Comparison of ENCODE assay signal across 8 cellular contexts in genomic region chr10:75234017-75234682, GRCh38. TPM values are rescaled to one million over a fixed set of nuclear protein-coding genes. Genes with fewer than 3 reads are reported as not detected.
DNase-seq lines count a peak whose midpoint lies in the region; ATAC-seq and TF ChIP-seq lines count a peak whose summit lies in the region.

No MANE protein-coding gene starts in this region.

- H3K4me3 ChIP-seq in BJ (ENCODE audit: low read depth, low read length): peak overlapping the region; percentile 60
- no peak overlapping the region for H3K4me3 ChIP-seq in endocrine pancreas (ENCODE audit: control insufficient read depth, insufficient read depth, low read length)
- peak overlapping the region; percentile 51 for H3K4me3 ChIP-seq in mesodermal cell (ENCODE audit: extremely low read depth, insufficient read depth, low read length, poor library complexity, severe bottlenecking)

- H3K36me3 ChIP-seq in BJ (ENCODE audit: control insufficient read depth, insufficient read depth, low read length): no peaks in the 10 kb centered on the region; the same call in none of the 2 replicates
- no peaks in the 10 kb centered on the region for H3K36me3 ChIP-seq in endocrine pancreas (ENCODE audit: control insufficient read depth, insufficient read depth, low read length)
- H3K36me3 ChIP-seq in mesodermal cell (ENCODE audit: control insufficient read depth, insufficient read depth, low read length): peaks cover 29% of the 10 kb centered on the region

- POLR2A ChIA-PET in BJ (lab: Charles Lee): interaction anchor here (0.7 kb wide), 1 partner anchor 645 kb away, joined by 8 read pairs; no protein-coding TSS in a partner anchor

- 4 to 9% methylated on average over 31 to 37 of the region's 48 CpGs for WGBS in mesodermal cell (ENCODE audit: insufficient coverage in 2 of 2), 2 experiments

- H3K4me1 ChIP-seq in endocrine pancreas (ENCODE audit: control insufficient read depth, insufficient read depth, low read length) (no peaks in the 10 kb centered on the region), mesodermal cell (ENCODE audit: control insufficient read depth, insufficient read depth, low read length, poor library complexity, severe bottlenecking) (peaks cover 11% of the 10 kb centered on the region)

- no peaks in the 10 kb centered on the region; the same call in 1 of the 2 replicates for H3K27me3 ChIP-seq in BJ (ENCODE audit: control insufficient read depth, insufficient read depth, low read length)
- no peaks in the 10 kb centered on the region for H3K27me3 ChIP-seq in endocrine pancreas (ENCODE audit: control insufficient read depth, insufficient read depth, low read length)

- CTCF ChIA-PET in BJ (lab: Yijun Ruan, JAX): interaction anchor here (0.6 to 14.7 kb wide), 14 partner anchors 8 to 991 kb away, joined by 3 to 292 read pairs (median 6); partner anchors contain the start of gene VDAC2

- peak; percentile 49 for ATAC-seq in GM19372 (IDR thresholded peaks at IDR 0.05; ENCODE audit: low read depth, unreplicated experiment)
- peak; percentile 41 for ATAC-seq in HG03520 (IDR thresholded peaks at IDR 0.05; ENCODE audit: unreplicated experiment)

- TF ChIP-seq CTCF in BJ (IDR thresholded peaks at IDR 0.05; ENCODE audit: insufficient read depth, low read depth, low read length): no peak

- peak overlapping the region; percentile 40 for H3K9ac ChIP-seq in endocrine pancreas (ENCODE audit: control insufficient read depth, insufficient read depth, low read length)

- H3K9me3 ChIP-seq in endocrine pancreas (ENCODE audit: control insufficient read depth, low read length): no peaks in the 10 kb centered on the region
- no peaks in the 10 kb centered on the region for H3K9me3 ChIP-seq in mesodermal cell (ENCODE audit: control insufficient read depth, low read length)

- peak overlapping the region; percentile 72 for H3K27ac ChIP-seq in mesodermal cell (ENCODE audit: low read depth, low read length, severe bottlenecking)

- peak; percentile 33 for DNase-seq in BJ (ENCODE audit: low read depth)
- peak; percentile 84 for DNase-seq in NK-92 treated with Interleukin-12 subunit alpha and Interleukin-12 subunit beta, amount 100 ng/mL, for 24 hours (lab: John Stamatoyannopoulos, UW)
- peak; percentile 86 for DNase-seq in activated CD8-positive, alpha-beta memory T cell treated with anti-CD3 and anti-CD28 coated beads, Interleukin-2, amount 50 U/mL, for 24 hours (ENCODE audit: extremely low read depth)
- peak; percentile 91 for DNase-seq in stimulated activated CD8-positive, alpha-beta memory T cell treated with anti-CD3 and anti-CD28 coated beads, Interleukin-15, amount 100 ng/mL, for 24 hours (ENCODE audit: low read depth)

RNA-seq across cellular contexts. Expression of gene COMTD1, which starts 1.6 kb away (rescaled TPM):
- 3.1 and 3.3 TPM in 2 replicates for polyA plus RNA-seq in BJ (2011; rRNA removed)
- 0.51 and 1.3 TPM in 2 replicates for polyA minus RNA-seq in BJ (2011; rRNA and poly(A)+ RNA removed)
- polyA plus RNA-seq in mesodermal cell (2013, experiment 1 of 2): 6.7 TPM
- 5.2 TPM for polyA plus RNA-seq in mesodermal cell (2013, experiment 2 of 2)

RNA-seq across cellular contexts. Expression of gene VDAC2, which starts 23.6 kb away (rescaled TPM):
- 80.9 and 149 TPM in 2 replicates for polyA plus RNA-seq in BJ (2011; rRNA removed)
- polyA minus RNA-seq in BJ (2011; rRNA and poly(A)+ RNA removed): 35.4 and 47.2 TPM in 2 replicates
- polyA plus RNA-seq in mesodermal cell (2013, experiment 1 of 2): 260 TPM
- 260 TPM for polyA plus RNA-seq in mesodermal cell (2013, experiment 2 of 2)

Comparison
In these comparisons a context has a peak if more than half of its experiments do, and no peak if none do; other contexts are left out.
1. DNase-seq: peak in every context shown above with its lines; median percentile 91 in stimulated activated CD8-positive, alpha-beta memory T cell treated with anti-CD3 and anti-CD28 coated beads, Interleukin-15, amount 100 ng/mL, for 24 hours; 86 in activated CD8-positive, alpha-beta memory T cell treated with anti-CD3 and anti-CD28 coated beads, Interleukin-2, amount 50 U/mL, for 24 hours; 84 in NK-92 treated with Interleukin-12 subunit alpha and Interleukin-12 subunit beta, amount 100 ng/mL, for 24 hours; 33 in BJ.